1 cellular context compared by ENCODE assay signal in the genomic region with DNA sequence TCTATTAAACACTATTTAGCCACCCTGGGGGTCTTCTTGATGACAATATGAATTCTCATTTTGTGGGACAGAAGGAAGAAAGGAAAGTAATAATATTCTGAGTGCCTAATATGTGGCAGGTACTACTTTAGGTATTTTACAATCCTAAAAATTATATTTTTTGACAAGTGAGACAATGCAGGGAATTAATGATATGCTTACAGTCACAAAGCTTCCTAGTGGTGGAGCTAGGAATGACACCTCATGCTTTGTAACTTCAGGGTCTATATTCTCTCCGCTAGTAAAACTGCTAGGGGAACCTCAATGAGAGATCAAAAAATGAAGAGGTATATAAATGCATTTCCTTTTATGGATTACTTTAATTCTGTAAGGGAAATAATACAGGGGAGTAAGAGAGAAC.
TF ChIP-seq lines count a peak whose summit lies in the region.

No MANE protein-coding gene starts in this region.

TF ChIP-seq in HCT116, 20 proteins besides CTCF, POLR2A, EP300 and RAD21 (continued from another document):
- TF ChIP-seq, protein P1, sequence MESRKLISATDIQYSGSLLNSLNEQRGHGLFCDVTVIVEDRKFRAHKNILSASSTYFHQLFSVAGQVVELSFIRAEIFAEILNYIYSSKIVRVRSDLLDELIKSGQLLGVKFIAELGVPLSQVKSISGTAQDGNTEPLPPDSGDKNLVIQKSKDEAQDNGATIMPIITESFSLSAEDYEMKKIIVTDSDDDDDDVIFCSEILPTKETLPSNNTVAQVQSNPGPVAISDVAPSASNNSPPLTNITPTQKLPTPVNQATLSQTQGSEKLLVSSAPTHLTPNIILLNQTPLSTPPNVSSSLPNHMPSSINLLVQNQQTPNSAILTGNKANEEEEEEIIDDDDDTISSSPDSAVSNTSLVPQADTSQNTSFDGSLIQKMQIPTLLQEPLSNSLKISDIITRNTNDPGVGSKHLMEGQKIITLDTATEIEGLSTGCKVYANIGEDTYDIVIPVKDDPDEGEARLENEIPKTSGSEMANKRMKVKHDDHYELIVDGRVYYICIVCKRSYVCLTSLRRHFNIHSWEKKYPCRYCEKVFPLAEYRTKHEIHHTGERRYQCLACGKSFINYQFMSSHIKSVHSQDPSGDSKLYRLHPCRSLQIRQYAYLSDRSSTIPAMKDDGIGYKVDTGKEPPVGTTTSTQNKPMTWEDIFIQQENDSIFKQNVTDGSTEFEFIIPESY (IDR thresholded peaks at IDR 0.05; ENCODE audit: extremely low read depth, insufficient replicate concordance, low read length): no peak
- TF ChIP-seq CBX3 (IDR thresholded peaks at IDR 0.05; ENCODE audit: low read depth): no peak
- no peak for TF ChIP-seq SIN3A (IDR thresholded peaks at IDR 0.05; ENCODE audit: low read depth)
- no peak for TF ChIP-seq JUND (IDR thresholded peaks at IDR 0.05)
